In genomic region chr22:37618072-37618656, GRCh38 we compare ENCODE assay signal across 19 cellular contexts. TPM values are rescaled to one million over a fixed set of nuclear protein-coding genes. Genes with fewer than 3 reads are reported as not detected.
DNase-seq lines count a peak whose midpoint lies in the region; ATAC-seq, FAIRE-seq and TF ChIP-seq lines count a peak whose summit lies in the region.
"Had no signal": no experiment of that assay in that cellular context is flagged by ENCODE, and none has a peak within 500 bp of the region (broad histone marks: within the 10 kb centered on the region; RNA-seq: fewer than 3 reads in every experiment).

No MANE protein-coding gene starts in this region.

- H3K9me3 Mint-ChIP-seq in stimulated activated naive B cell treated with anti-CD40 and anti-IgM and Interleukin-4, amounts not matched to agents 10 μg/mL and 1 μg/mL and 100 μg/mL, for 72 hours: no peaks in the 10 kb centered on the region
- H3K9me3 Mint-ChIP-seq: T-helper 1 cell treated with Interleukin-12 subunit alpha and Interleukin-12 subunit beta and Interleukin-4 antibody, amounts not matched to agents 30 μg/mL and 1 μg/mL, for 36 hours had no signal

- H3K4me1 Mint-ChIP-seq in stimulated activated naive B cell treated with anti-CD40 and anti-IgM and Interleukin-4, amounts not matched to agents 10 μg/mL and 1 μg/mL and 100 μg/mL, for 72 hours: peaks cover 8 to 14% of the 10 kb centered on the region in 2 donors

- no peaks in the 10 kb centered on the region for H3K9me3 ChIP-seq in OCI-LY3 (ENCODE audit: insufficient read depth, low read length)
- no peaks in the 10 kb centered on the region for H3K9me3 ChIP-seq in K562 (replicated peaks; ENCODE audit: control insufficient read depth, insufficient read depth, low read depth, low read length)

- H3K27me3 ChIP-seq in OCI-LY3 (ENCODE audit: low read depth, low read length) (no peaks in the 10 kb centered on the region), K562 (ENCODE audit: control insufficient read depth in 2 of 2, insufficient read depth in 2 of 2, low read length in 2 of 2) (no peaks in the 10 kb centered on the region)

- in situ Hi-C loops in K562 (cut with MboI): no loop called here

- H3K36me3 ChIP-seq in OCI-LY3 (replicated peaks; ENCODE audit: low read depth, low read length) (peaks cover 38% of the 10 kb centered on the region), K562 (ENCODE audit: control insufficient read depth, insufficient read depth, low read length) (peaks cover 58% of the 10 kb centered on the region; the same call in 2 of the 3 replicates)

- H3K4me2 ChIP-seq in OCI-LY3 (ENCODE audit: low read length): peak overlapping the region; percentile 38
- no peak overlapping the region for H3K4me2 ChIP-seq in K562 (ENCODE audit: insufficient read depth, low read length)
- H3K4me2 ChIP-seq: KMS-11 had no signal

- no peak overlapping the region for H3K27ac Mint-ChIP-seq in stimulated activated naive B cell treated with anti-CD40 and anti-IgM and Interleukin-4, amounts not matched to agents 10 μg/mL and 1 μg/mL and 100 μg/mL, for 72 hours
- H3K27ac Mint-ChIP-seq: T-helper 1 cell treated with Interleukin-12 subunit alpha and Interleukin-12 subunit beta and Interleukin-4 antibody, amounts not matched to agents 30 μg/mL and 1 μg/mL, for 36 hours had no signal

- no peak for TF ChIP-seq CTCF in OCI-LY3 (IDR thresholded peaks at IDR 0.05; ENCODE audit: low read depth, low read length)
- TF ChIP-seq CTCF in K562 (IDR thresholded peaks at IDR 0.05 in 2 of 3, conservative IDR thresholded peaks at IDR 0.05 in 1 of 3; ENCODE audit: insufficient read depth in 2 of 3, low read depth in 1 of 3, low read length in 3 of 3): no peak

- H3K4me3 ChIP-seq in OCI-LY3 (ENCODE audit: low read length) (peak overlapping the region; percentile 4; the same call in 1 of the 2 replicates), K562 (no peak overlapping the region)

- CTCF ChIA-PET in K562 (lab: Yijun Ruan, JAX; ENCODE audit: low intra/inter-chr PET ratio): no interaction called here

- H3K4me3 Mint-ChIP-seq in stimulated activated naive B cell treated with anti-CD40 and anti-IgM and Interleukin-4, amounts not matched to agents 10 μg/mL and 1 μg/mL and 100 μg/mL, for 72 hours: no peak overlapping the region
- H3K4me3 Mint-ChIP-seq: T-helper 1 cell treated with Interleukin-12 subunit alpha and Interleukin-12 subunit beta and Interleukin-4 antibody, amounts not matched to agents 30 μg/mL and 1 μg/mL, for 36 hours had no signal

- no peaks in the 10 kb centered on the region for H3K27me3 Mint-ChIP-seq in stimulated activated naive B cell treated with anti-CD40 and anti-IgM and Interleukin-4, amounts not matched to agents 10 μg/mL and 1 μg/mL and 100 μg/mL, for 72 hours

- DNase-seq in GM12891 (ENCODE audit: insufficient read length, low spot score) (peak; percentile 53), K562 (ENCODE audit: extremely low read depth in 1 of 4, low spot score in 3 of 4) (no peak), NCI-H510A (lab: John Stamatoyannopoulos, UW) (no peak), DMS153 treated with DMSO at 0.1 percent for 48 hours (lab: John Stamatoyannopoulos, UW; ENCODE audit: unreplicated experiment) (no peak)
- no peak for DNase-seq in stimulated activated naive B cell treated with anti-CD40 and anti-IgM and Interleukin-4, amounts not matched to agents 10 μg/mL and 1 μg/mL and 100 μg/mL, for 72 hours
- DNase-seq: AML-193, EL, NCI-H1048, NCI-H1436 treated with DMSO at 0.1 percent for 48 hours, NCI-H2029, NCI-H345, NCI-H526 treated with DMSO at 0.1 percent for 48 hours had no signal

- H3K27ac ChIP-seq in OCI-LY3 (ENCODE audit: low read length) (peak overlapping the region; percentile 47), K562 (ENCODE audit: extremely low read depth, low read depth, low read length) (no peak overlapping the region)
- H3K27ac ChIP-seq: KMS-11 had no signal

- BruUV-seq in K562 (replicated peaks; lab: Mats Ljungman, UMichigan): no TSS peak

- TF ChIP-seq RAD21 in K562 (CRISPR knock-in tag; conservative IDR thresholded peaks at IDR 0.05 in 1 of 2, IDR thresholded peaks at IDR 0.05 in 1 of 2): no peak

- H3K36me3 Mint-ChIP-seq in stimulated activated naive B cell treated with anti-CD40 and anti-IgM and Interleukin-4, amounts not matched to agents 10 μg/mL and 1 μg/mL and 100 μg/mL, for 72 hours: peaks cover 30 to 65% of the 10 kb centered on the region in 2 donors

- peak; percentile 92 for FAIRE-seq in GM12891 (lab: Jason Lieb, UNC)
- no peak for FAIRE-seq in K562 (lab: Jason Lieb, UNC)
- FAIRE-seq: GM12892 had no signal

- H4K20me1 ChIP-seq in OCI-LY3 (ENCODE audit: insufficient read depth, low read length) (no peaks in the 10 kb centered on the region), K562 (replicated peaks; ENCODE audit: control insufficient read depth, insufficient read depth, low read length) (no peaks in the 10 kb centered on the region)

- POLR2A ChIA-PET in K562 (lab: Yijun Ruan, JAX): interaction anchor here (0.5 kb wide), 1 partner anchor 30 kb away, joined by 3 read pairs; no protein-coding TSS in a partner anchor

- no peaks in the 10 kb centered on the region for H3K9me1 ChIP-seq in K562 (ENCODE audit: control insufficient read depth, insufficient read depth, low read length)

- no peak for ATAC-seq in K562
- peak; percentile 45 to 54 for ATAC-seq in stimulated activated naive B cell treated with anti-CD40 and anti-IgM and Interleukin-4, amounts not matched to agents 10 μg/mL and 1 μg/mL and 100 μg/mL, for 72 hours (replicated peaks)
- ATAC-seq in GM18505 (IDR thresholded peaks at IDR 0.05; ENCODE audit: unreplicated experiment): no peak

- H3K9ac ChIP-seq in OCI-LY3 (ENCODE audit: low read length): peak overlapping the region; percentile 32; the same call in 1 of the 2 replicates
- H3K9ac ChIP-seq in K562 (ENCODE audit: insufficient read depth in 1 of 2, low read depth in 2 of 2, low read length in 2 of 2): no peak overlapping the region
- H3K9ac ChIP-seq: KMS-11 had no signal

- H2AFZ ChIP-seq in OCI-LY3 (ENCODE audit: low read depth, low read length) (no peak overlapping the region), K562 (ENCODE audit: low read depth, low read length) (no peak overlapping the region)

- WGBS in K562 (ENCODE audit: insufficient coverage, low coverage, missing lambda C conversion rate): 93% methylated on average over 3 of the region's 14 CpGs

- TF ChIP-seq EP300 in K562 (IDR thresholded peaks at IDR 0.05; ENCODE audit: low read length): no peak

- H3K4me1 ChIP-seq in OCI-LY3 (ENCODE audit: low read length): peaks cover 17% of the 10 kb centered on the region
- H3K4me1 ChIP-seq in K562 (replicated peaks in 1 of 2; ENCODE audit: control insufficient read depth in 2 of 2, insufficient read depth in 2 of 2, low read length in 2 of 2): peaks cover 0 to 9% of the 10 kb centered on the region in 2 experiments; a peak in 2 of 5 replicates

- TF ChIP-seq POLR2A in GM12891 (IDR thresholded peaks at IDR 0.05; ENCODE audit: low read depth, low read length) (no peak), K562 (conservative IDR thresholded peaks at IDR 0.05) (no peak), GM18505 (IDR thresholded peaks at IDR 0.05; ENCODE audit: borderline replicate concordance, extremely low read depth, insufficient read depth, insufficient read length) (no peak)

- H3K79me2 ChIP-seq in OCI-LY3 (ENCODE audit: low read length) (no peaks in the 10 kb centered on the region), K562 (ENCODE audit: control insufficient read depth, insufficient read depth, low read length) (no peaks in the 10 kb centered on the region; the same call in 2 of the 3 replicates)

- intact Hi-C loops in K562 (cut with micrococcal nuclease): no loop called here

RNA-seq across cellular contexts. Expression of gene GGA1, which starts 9.5 kb away (rescaled TPM):
- 44.9 TPM for polyA plus RNA-seq in GM12891 (2012; ENCODE audit: low read depth, missing spikeins)
- 235 and 500 TPM in 2 replicates for total RNA-seq in K562 (2011; cell fraction: chromatin; rRNA removed; ENCODE audit: low replicate concordance)
- 281 and 297 TPM in 2 replicates for total RNA-seq in K562 (2011; cell fraction: nucleolus; rRNA removed)
- total RNA-seq in K562 (2011; cell fraction: nucleoplasm; rRNA removed): 245 and 253 TPM in 2 replicates
- total RNA-seq in K562 (2014; rRNA removed) (48.0 and 51.3 TPM in 2 replicates), K562 (2014; rRNA removed; fragmentation: Illumina TruSeq; extraction: Trizol) (19.7 and 24.2 TPM in 2 replicates), K562 (2015; rRNA removed; fragmentation: Illumina TruSeq; extraction: Trizol) (29.9 and 31.1 TPM in 2 replicates), K562 (2021) (57.1 and 61.3 TPM in 2 replicates)
- polyA plus RNA-seq in K562 (2011; rRNA removed) (50.4 and 53.3 TPM in 2 replicates), K562 (2014; fragmentation: Illumina TruSeq; extraction: Trizol) (31.6 and 42.5 TPM in 2 replicates), K562 (2014; fragmentation: Nextera tagmentation; extraction: Ambion mirVana) (1 to 10 TPM; 1.5 to 1.9 TPM), K562 (2014; rRNA removed) (69.5 and 71.3 TPM in 2 replicates)
- 27.8 and 56.0 TPM in 2 replicates for polyA plus RNA-seq in K562 (2011; cell fraction: cytosol; rRNA removed)
- 156 and 291 TPM in 2 replicates for polyA plus RNA-seq in K562 (2011; cell fraction: nucleus; rRNA removed)
- 41.4 and 63.8 TPM in 2 replicates for polyA plus RNA-seq in K562 (2012)
- 26.8 and 33.7 TPM in 2 replicates for polyA minus RNA-seq in K562 (2011; rRNA and poly(A)+ RNA removed)
- polyA minus RNA-seq in K562 (2011; cell fraction: cytosol; rRNA and poly(A)+ RNA removed): 20.7 and 22.7 TPM in 2 replicates
- 56.9 and 57.8 TPM in 2 replicates for polyA minus RNA-seq in K562 (2011; cell fraction: nucleus; rRNA and poly(A)+ RNA removed)

RNA-seq across cellular contexts. Expression of gene SH3BP1, which starts 21.3 kb away (rescaled TPM):
- 58.1 TPM for polyA plus RNA-seq in GM12891 (2012; ENCODE audit: low read depth, missing spikeins)
- 27.4 and 84.8 TPM in 2 replicates for total RNA-seq in K562 (2011; cell fraction: chromatin; rRNA removed; ENCODE audit: low replicate concordance)
- total RNA-seq in K562 (2011; cell fraction: nucleolus; rRNA removed): 40.0 and 41.0 TPM in 2 replicates
- 21.5 and 25.7 TPM in 2 replicates for total RNA-seq in K562 (2011; cell fraction: nucleoplasm; rRNA removed)
- total RNA-seq in K562 (2014; rRNA removed) (18.6 and 21.2 TPM in 2 replicates), K562 (2014; rRNA removed; fragmentation: Illumina TruSeq; extraction: Trizol) (7.4 and 9.7 TPM in 2 replicates), K562 (2015; rRNA removed; fragmentation: Illumina TruSeq; extraction: Trizol) (9.3 and 9.4 TPM in 2 replicates), K562 (2021) (29.9 and 36.2 TPM in 2 replicates)
- polyA plus RNA-seq in K562 (2011; rRNA removed) (11.5 and 14.9 TPM in 2 replicates), K562 (2014; fragmentation: Illumina TruSeq; extraction: Trizol) (32.1 and 36.0 TPM in 2 replicates), K562 (2014; fragmentation: Nextera tagmentation; extraction: Ambion mirVana) (under 1 TPM; 0.10 to 0.17 TPM), K562 (2014; rRNA removed) (8.7 and 10.4 TPM in 2 replicates)
- polyA plus RNA-seq in K562 (2011; cell fraction: cytosol; rRNA removed): 10.1 and 21.2 TPM in 2 replicates
- polyA plus RNA-seq in K562 (2011; cell fraction: nucleus; rRNA removed): 23.7 and 33.6 TPM in 2 replicates
- 34.0 and 58.5 TPM in 2 replicates for polyA plus RNA-seq in K562 (2012)
- 16.7 and 17.5 TPM in 2 replicates for polyA minus RNA-seq in K562 (2011; rRNA and poly(A)+ RNA removed)
- polyA minus RNA-seq in K562 (2011; cell fraction: cytosol; rRNA and poly(A)+ RNA removed): 12.7 and 19.9 TPM in 2 replicates
- 13.7 and 15.5 TPM in 2 replicates for polyA minus RNA-seq in K562 (2011; cell fraction: nucleus; rRNA and poly(A)+ RNA removed)

RNA-seq across cellular contexts. Expression of gene LGALS2, which starts 38.3 kb away (rescaled TPM):
- polyA plus RNA-seq in GM12891 (2012; ENCODE audit: low read depth, missing spikeins): 1.1 TPM
- not detected in 2 replicates for total RNA-seq in K562 (2011; cell fraction: chromatin; rRNA removed; ENCODE audit: low replicate concordance)
- total RNA-seq in K562 (2011; cell fraction: nucleolus; rRNA removed): not detected in 2 replicates
- total RNA-seq in K562 (2011; cell fraction: nucleoplasm; rRNA removed): not detected in 2 replicates
- total RNA-seq in K562 (2014; rRNA removed) (not detected in 2 replicates), K562 (2014; rRNA removed; fragmentation: Illumina TruSeq; extraction: Trizol) (not detected in 2 replicates), K562 (2015; rRNA removed; fragmentation: Illumina TruSeq; extraction: Trizol) (not detected in 2 replicates), K562 (2021) (not detected in 2 replicates)
- polyA plus RNA-seq in K562 (2011; rRNA removed) (not detected in 2 replicates), K562 (2014; fragmentation: Illumina TruSeq; extraction: Trizol) (not detected in 2 replicates), K562 (2014; fragmentation: Nextera tagmentation; extraction: Ambion mirVana) (not detected), K562 (2014; rRNA removed) (not detected in 2 replicates)
- not detected in 2 replicates for polyA plus RNA-seq in K562 (2011; cell fraction: cytosol; rRNA removed)
- polyA plus RNA-seq in K562 (2011; cell fraction: nucleus; rRNA removed): not detected in 2 replicates
- polyA plus RNA-seq in K562 (2012): 0.19 TPM in 1 of 2 replicates, not detected in the other
- polyA minus RNA-seq in K562 (2011; rRNA and poly(A)+ RNA removed): not detected in 2 replicates
- polyA minus RNA-seq in K562 (2011; cell fraction: cytosol; rRNA and poly(A)+ RNA removed): not detected in 2 replicates
- polyA minus RNA-seq in K562 (2011; cell fraction: nucleus; rRNA and poly(A)+ RNA removed): not detected in 2 replicates
- total RNA-seq: H4, M059J had no signal

RNA-seq across cellular contexts. Expression of gene PDXP, which starts 40.4 kb away (rescaled TPM):
- polyA plus RNA-seq in GM12891 (2012; ENCODE audit: low read depth, missing spikeins): 28.3 TPM
- 8.1 and 23.1 TPM in 2 replicates for total RNA-seq in K562 (2011; cell fraction: chromatin; rRNA removed; ENCODE audit: low replicate concordance)
- 20.8 and 21.3 TPM in 2 replicates for total RNA-seq in K562 (2011; cell fraction: nucleolus; rRNA removed)
- total RNA-seq in K562 (2011; cell fraction: nucleoplasm; rRNA removed): 19.4 and 21.3 TPM in 2 replicates
- 38.8 and 55.8 TPM in 2 replicates for total RNA-seq in K562 (2014; rRNA removed)
- total RNA-seq in K562 (2014; rRNA removed; fragmentation: Illumina TruSeq; extraction: Trizol): 27.6 and 29.0 TPM in 2 replicates
- 30.9 and 32.5 TPM in 2 replicates for total RNA-seq in K562 (2015; rRNA removed; fragmentation: Illumina TruSeq; extraction: Trizol)
- total RNA-seq in K562 (2021): 47.5 and 50.0 TPM in 2 replicates
- polyA plus RNA-seq in K562 (2011; rRNA removed): 42.8 and 51.4 TPM in 2 replicates
- 73.7 and 106 TPM in 2 replicates for polyA plus RNA-seq in K562 (2011; cell fraction: cytosol; rRNA removed)
- polyA plus RNA-seq in K562 (2011; cell fraction: nucleus; rRNA removed): 34.8 and 35.2 TPM in 2 replicates
- 25.7 and 42.5 TPM in 2 replicates for polyA plus RNA-seq in K562 (2012)
- 54.2 and 62.3 TPM in 2 replicates for polyA plus RNA-seq in K562 (2014; fragmentation: Illumina TruSeq; extraction: Trizol)
- 10 to 100 TPM in 1 of 2 experiments, 1 to 10 TPM in 1; 7.9 to 11.8 TPM for polyA plus RNA-seq in K562 (2014; fragmentation: Nextera tagmentation; extraction: Ambion mirVana)
- 45.7 and 47.8 TPM in 2 replicates for polyA plus RNA-seq in K562 (2014; rRNA removed)
- polyA minus RNA-seq in K562 (2011; rRNA and poly(A)+ RNA removed): 21.5 and 27.1 TPM in 2 replicates
- polyA minus RNA-seq in K562 (2011; cell fraction: cytosol; rRNA and poly(A)+ RNA removed): 30.1 and 30.4 TPM in 2 replicates
- 8.6 and 12.3 TPM in 2 replicates for polyA minus RNA-seq in K562 (2011; cell fraction: nucleus; rRNA and poly(A)+ RNA removed)

RNA-seq across cellular contexts. Expression of gene LGALS1, which starts 57.3 kb away (rescaled TPM):
- polyA plus RNA-seq in GM12891 (2012; ENCODE audit: low read depth, missing spikeins): 590 TPM
- total RNA-seq in K562 (2011; cell fraction: chromatin; rRNA removed; ENCODE audit: low replicate concordance): 14.2 and 41.4 TPM in 2 replicates
- total RNA-seq in K562 (2011; cell fraction: nucleolus; rRNA removed): 152 and 183 TPM in 2 replicates
- total RNA-seq in K562 (2011; cell fraction: nucleoplasm; rRNA removed): 99.6 and 131 TPM in 2 replicates
- total RNA-seq in K562 (2014; rRNA removed) (373 and 487 TPM in 2 replicates), K562 (2014; rRNA removed; fragmentation: Illumina TruSeq; extraction: Trizol) (94.3 and 160 TPM in 2 replicates), K562 (2015; rRNA removed; fragmentation: Illumina TruSeq; extraction: Trizol) (455 and 466 TPM in 2 replicates), K562 (2021) (330 and 373 TPM in 2 replicates)
- polyA plus RNA-seq in K562 (2011; rRNA removed) (800 and 995 TPM in 2 replicates), K562 (2014; fragmentation: Illumina TruSeq; extraction: Trizol) (189 and 298 TPM in 2 replicates), K562 (2014; fragmentation: Nextera tagmentation; extraction: Ambion mirVana) (100 to 1,000 TPM; 240 to 301 TPM), K562 (2014; rRNA removed) (474 and 680 TPM in 2 replicates)
- 1,618 and 2,500 TPM in 2 replicates for polyA plus RNA-seq in K562 (2011; cell fraction: cytosol; rRNA removed)
- polyA plus RNA-seq in K562 (2011; cell fraction: nucleus; rRNA removed): 492 and 635 TPM in 2 replicates
- polyA plus RNA-seq in K562 (2012): 1,292 and 1,616 TPM in 2 replicates
- 187 and 354 TPM in 2 replicates for polyA minus RNA-seq in K562 (2011; rRNA and poly(A)+ RNA removed)
- 194 and 200 TPM in 2 replicates for polyA minus RNA-seq in K562 (2011; cell fraction: cytosol; rRNA and poly(A)+ RNA removed)
- polyA minus RNA-seq in K562 (2011; cell fraction: nucleus; rRNA and poly(A)+ RNA removed): 64.1 and 86.9 TPM in 2 replicates

Comparison
In these comparisons a context has a peak if more than half of its experiments do, and no peak if none do; other contexts are left out.
1. ATAC-seq: peak in stimulated activated naive B cell treated with anti-CD40 and anti-IgM and Interleukin-4, amounts not matched to agents 10 μg/mL and 1 μg/mL and 100 μg/mL, for 72 hours (2 of 2); none in K562 (single experiment) and GM18505 (single experiment).